Comparison of ENCODE assay signal across 21 cellular contexts in genomic region chr5:77999013-77999798, GRCh38.
DNase-seq lines count a peak whose midpoint lies in the region; ATAC-seq, FAIRE-seq and TF ChIP-seq lines count a peak whose summit lies in the region.
"Had no signal": no experiment of that assay in that cellular context is flagged by ENCODE, and none has a peak within 500 bp of the region (broad histone marks: within the 10 kb centered on the region; RNA-seq: fewer than 3 reads in every experiment).

No MANE protein-coding gene starts in this region.

- no peak overlapping the region for H2AFZ ChIP-seq in parathyroid adenoma

- H3K36me3 Mint-ChIP-seq in activated CD4-positive, alpha-beta T cell treated with anti-CD3 and anti-CD28 coated beads, Interleukin-2, amount 10 ng/mL, durations not matched to agents 24 days and 14 days (ENCODE audit: low read depth) = peaks cover 9% of the 10 kb centered on the region

- ATAC-seq in GM18868 (IDR thresholded peaks at IDR 0.05; ENCODE audit: unreplicated experiment) = no peak
- ATAC-seq: A549, HepG2 had no signal

- intact Hi-C loops in activated CD4-positive, alpha-beta T cell treated with anti-CD3 and anti-CD28 coated beads, Interleukin-2, amount 10 ng/mL, durations not matched to agents 24 days and 14 days (cut with micrococcal nuclease) = no loop called here

- no peak overlapping the region for H3K27ac Mint-ChIP-seq in activated CD4-positive, alpha-beta T cell treated with anti-CD3 and anti-CD28 coated beads, Interleukin-2, amount 10 ng/mL, durations not matched to agents 24 days and 14 days
- H3K27ac Mint-ChIP-seq: H9 had no signal

- no peak overlapping the region for H3K27ac ChIP-seq in parathyroid adenoma
- H3K27ac ChIP-seq: 22Rv1, A549, C4-2B had no signal

- no peak for TF ChIP-seq CTCF in parathyroid adenoma (IDR thresholded peaks at IDR 0.05)

- peak; percentile 40 for DNase-seq in activated CD4-positive, alpha-beta T cell treated with anti-CD3 and anti-CD28 coated beads, Interleukin-2, amount 10 ng/mL, durations not matched to agents 24 days and 14 days
- DNase-seq in activated CD4-positive, alpha-beta T cell treated with anti-CD3 and anti-CD28 coated beads for 48 hours = no peak
- DNase-seq in astrocyte of the hippocampus (ENCODE audit: low read depth, low spot score) (peak; percentile 23), left kidney (ENCODE audit: low read depth, low spot score) (peak; percentile 56), RCC 7860 (ENCODE audit: low spot score) (no peak)
- DNase-seq in NK-92 treated with Interleukin-12 subunit alpha and Interleukin-12 subunit beta, amount 100 ng/mL, for 24 hours (lab: John Stamatoyannopoulos, UW) = no peak
- DNase-seq: AML-193; Calu3; CD4-positive, alpha-beta memory T cell; DMS79 treated with DMSO at 0.1 percent for 48 hours; GF-D8; H9 had no signal

- no peaks in the 10 kb centered on the region for H3K36me3 ChIP-seq in parathyroid adenoma (ENCODE audit: control insufficient read depth, insufficient read depth, low read length)

- no peaks in the 10 kb centered on the region for H3K9me3 ChIP-seq in parathyroid adenoma (ENCODE audit: control insufficient read depth, low read length)
- H3K9me3 ChIP-seq: A549 had no signal

- no peaks in the 10 kb centered on the region for H3K27me3 Mint-ChIP-seq in activated CD4-positive, alpha-beta T cell treated with anti-CD3 and anti-CD28 coated beads, Interleukin-2, amount 10 ng/mL, durations not matched to agents 24 days and 14 days
- H3K27me3 Mint-ChIP-seq: CD4-positive, alpha-beta memory T cell; IgD-negative memory B cell had no signal

- no peaks in the 10 kb centered on the region for H3K4me1 ChIP-seq in parathyroid adenoma
- H3K4me1 ChIP-seq: A549 had no signal

- no peak for FAIRE-seq in RCC 7860 (lab: Jason Lieb, UNC)
- FAIRE-seq: A549, GM19239, H1, HepG2 had no signal

- no peak overlapping the region for H3K4me3 Mint-ChIP-seq in activated CD4-positive, alpha-beta T cell treated with anti-CD3 and anti-CD28 coated beads, Interleukin-2, amount 10 ng/mL, durations not matched to agents 24 days and 14 days
- H3K4me3 Mint-ChIP-seq: CD4-positive, alpha-beta memory T cell; H9; IgD-negative memory B cell had no signal

- H3K9ac ChIP-seq in parathyroid adenoma = no peak overlapping the region

- no peaks in the 10 kb centered on the region for H3K4me1 Mint-ChIP-seq in activated CD4-positive, alpha-beta T cell treated with anti-CD3 and anti-CD28 coated beads, Interleukin-2, amount 10 ng/mL, durations not matched to agents 24 days and 14 days
- H3K4me1 Mint-ChIP-seq: CD4-positive, alpha-beta memory T cell; IgD-negative memory B cell had no signal

- no peak overlapping the region for H3K4me3 ChIP-seq in parathyroid adenoma (ENCODE audit: low read depth, low read length)
- H3K4me3 ChIP-seq: A549 had no signal

- H3K27me3 ChIP-seq in parathyroid adenoma (ENCODE audit: control insufficient read depth, insufficient read depth, low read length) = no peaks in the 10 kb centered on the region

- H3K9me3 Mint-ChIP-seq in activated CD4-positive, alpha-beta T cell treated with anti-CD3 and anti-CD28 coated beads, Interleukin-2, amount 10 ng/mL, durations not matched to agents 24 days and 14 days = no peaks in the 10 kb centered on the region
- H3K9me3 Mint-ChIP-seq: H9, IgD-negative memory B cell had no signal

- H3K4me2 ChIP-seq in parathyroid adenoma (ENCODE audit: low read length) = peak overlapping the region; percentile 32
- H3K4me2 ChIP-seq: A549 had no signal

- no peaks in the 10 kb centered on the region for H3K79me2 ChIP-seq in parathyroid adenoma

Comparison
In these comparisons a context has a peak if more than half of its experiments do, and no peak if none do; other contexts are left out.
1. DNase-seq: peak in activated CD4-positive, alpha-beta T cell treated with anti-CD3 and anti-CD28 coated beads, Interleukin-2, amount 10 ng/mL, durations not matched to agents 24 days and 14 days (single experiment), astrocyte of the hippocampus (single experiment) and left kidney (single experiment); none in activated CD4-positive, alpha-beta T cell treated with anti-CD3 and anti-CD28 coated beads for 48 hours (single experiment), RCC 7860 (single experiment) and NK-92 treated with Interleukin-12 subunit alpha and Interleukin-12 subunit beta, amount 100 ng/mL, for 24 hours (single experiment).